ENCODE assay signal across 23 cellular contexts in genomic region chr6:85065831-85066230, GRCh38.
DNase-seq lines count a peak whose midpoint lies in the region; ATAC-seq and TF ChIP-seq lines count a peak whose summit lies in the region.
"Had no signal": no experiment of that assay in that cellular context is flagged by ENCODE, and none has a peak within 500 bp of the region (broad histone marks: within the 10 kb centered on the region; RNA-seq: fewer than 3 reads in every experiment).

No MANE protein-coding gene starts in this region.

- H3K4me1 ChIP-seq in neuronal stem cell (ENCODE audit: control insufficient read depth in 2 of 2, insufficient read depth in 1 of 2, low read depth in 1 of 2, low read length in 2 of 2) (no peaks in the 10 kb centered on the region), upper lobe of left lung (no peaks in the 10 kb centered on the region)
- H3K4me1 ChIP-seq: Peyer's patch had no signal

- no peak overlapping the region for H4K91ac ChIP-seq in neuronal stem cell (ENCODE audit: low read depth, low read length, poor library complexity)

- H4K8ac ChIP-seq in neuronal stem cell (ENCODE audit: low read depth, low read length), result no peak overlapping the region

- TF ChIP-seq CTCF in upper lobe of left lung (IDR thresholded peaks at IDR 0.05), result no peak

- no peak overlapping the region for H2BK12ac ChIP-seq in neuronal stem cell (ENCODE audit: low read length)

- H3K27ac ChIP-seq in neuronal stem cell (replicated peaks; ENCODE audit: low read length) (no peak overlapping the region), upper lobe of left lung (no peak overlapping the region)
- H3K27ac ChIP-seq: HL-60, Peyer's patch had no signal

- no peak for ATAC-seq in upper lobe of left lung (ENCODE audit: low FRiP score in 2 of 2)
- ATAC-seq: HepG2, K562, SK-N-SH treated with all-trans-retinoic acid at 6 μM for 48 hours had no signal

- no peak overlapping the region for H3K4me2 ChIP-seq in neuronal stem cell (ENCODE audit: insufficient read depth, low read length, poor library complexity, severe bottlenecking)

- H2AFZ ChIP-seq in neuronal stem cell (ENCODE audit: low read length), result no peak overlapping the region

- H3K4me3 ChIP-seq in neuronal stem cell (ENCODE audit: low read length in 2 of 2) (no peak overlapping the region), upper lobe of left lung (no peak overlapping the region)
- H3K4me3 ChIP-seq: K562, Peyer's patch had no signal

- H3K27me3 ChIP-seq in neuronal stem cell (ENCODE audit: control insufficient read depth in 3 of 3, insufficient read depth in 3 of 3, low read depth in 1 of 3, low read length in 3 of 3) (no peaks in the 10 kb centered on the region), upper lobe of left lung (no peaks in the 10 kb centered on the region)
- H3K27me3 ChIP-seq: BE2C, Peyer's patch had no signal

- H3K18ac ChIP-seq in neuronal stem cell (ENCODE audit: low read length), result no peak overlapping the region

- H3K36me3 ChIP-seq in neuronal stem cell (replicated peaks in 1 of 2; ENCODE audit: control insufficient read depth in 2 of 2, insufficient read depth in 2 of 2, low read length in 2 of 2) (no peaks in the 10 kb centered on the region), upper lobe of left lung (no peaks in the 10 kb centered on the region)
- H3K36me3 ChIP-seq: BE2C, Peyer's patch had no signal

- no peak overlapping the region for H3K4ac ChIP-seq in neuronal stem cell (ENCODE audit: low read length)

- TF ChIP-seq EP300 in upper lobe of left lung (IDR thresholded peaks at IDR 0.05), result no peak

- no peak overlapping the region for H2BK5ac ChIP-seq in neuronal stem cell (ENCODE audit: low read length)

- H3K23ac ChIP-seq in neuronal stem cell (ENCODE audit: low read depth, low read length, poor library complexity), result no peak overlapping the region

- H2BK120ac ChIP-seq in neuronal stem cell (ENCODE audit: low read depth, low read length), result no peak overlapping the region

- no peak overlapping the region for H3K14ac ChIP-seq in neuronal stem cell (ENCODE audit: low read length)

- DNase-seq in GM03348 (ENCODE audit: low spot score), result peak; percentile 42
- peak; percentile 80 for DNase-seq in LHCN-M2 (ENCODE audit: low read depth)
- DNase-seq in myocyte (ENCODE audit: low read depth), result peak; percentile 34
- no peak for DNase-seq in activated CD8-positive, alpha-beta memory T cell treated with anti-CD3 and anti-CD28 coated beads, Interleukin-2, amount 50 U/mL, for 48 hours
- no peak for DNase-seq in neuronal stem cell (ENCODE audit: low spot score)
- no peak for DNase-seq in pons (ENCODE audit: low spot score)
- DNase-seq in upper lobe of left lung, result no peak
- DNase-seq: BE2C, DMS53, GDM1, H7, HFFc6, NCI-H1105, NCI-H146, NCI-H2029, NCI-H2171, NCI-H345, NCI-H524, Peyer's patch had no signal

- no peak overlapping the region for H2BK15ac ChIP-seq in neuronal stem cell (ENCODE audit: low read length)

- H2AK5ac ChIP-seq in neuronal stem cell (ENCODE audit: low read depth, low read length), result no peak overlapping the region

- no peaks in the 10 kb centered on the region for H3K9me3 ChIP-seq in neuronal stem cell (replicated peaks in 1 of 2; ENCODE audit: control insufficient read depth in 2 of 2, insufficient read depth in 1 of 2, low read depth in 1 of 2, low read length in 2 of 2)
- H3K9me3 ChIP-seq in upper lobe of left lung, result no peaks in the 10 kb centered on the region
- H3K9me3 ChIP-seq: BE2C, Peyer's patch had no signal

- no peak for TF ChIP-seq POLR2A in upper lobe of left lung (IDR thresholded peaks at IDR 0.05)

- H3K79me1 ChIP-seq in neuronal stem cell (ENCODE audit: low read depth, low read length), result no peaks in the 10 kb centered on the region

- no peak overlapping the region for H3K9ac ChIP-seq in neuronal stem cell (ENCODE audit: low read depth, low read length, poor library complexity)

Comparison
In these comparisons a context has a peak if more than half of its experiments do, and no peak if none do; other contexts are left out.
1. DNase-seq: peak in GM03348 (single experiment), LHCN-M2 (single experiment) and myocyte (single experiment); none in activated CD8-positive, alpha-beta memory T cell treated with anti-CD3 and anti-CD28 coated beads, Interleukin-2, amount 50 U/mL, for 48 hours (single experiment), neuronal stem cell (single experiment), pons (single experiment) and upper lobe of left lung (0 of 2).